16 cellular contexts compared by ENCODE assay signal in genomic region chr2:8176837-8177236, GRCh38.
A peak's percentile ranks its signal among the peaks of the same experiment; 100 is the strongest.
DNase-seq lines count a peak whose midpoint lies in the region; ATAC-seq and TF ChIP-seq lines count a peak whose summit lies in the region.
"Had no signal": no experiment of that assay in that cellular context is flagged by ENCODE, and none has a peak within 500 bp of the region (broad histone marks: within the 10 kb centered on the region; RNA-seq: fewer than 3 reads in every experiment).

No MANE protein-coding gene starts in this region.

- no peaks in the 10 kb centered on the region for H3K4me1 Mint-ChIP-seq in activated naive CD4-positive, alpha-beta T cell treated with anti-CD3 and anti-CD28 coated beads, Interleukin-2, amount 50 U/mL, for 24 hours
- no peaks in the 10 kb centered on the region for H3K4me1 Mint-ChIP-seq in effector memory CD8-positive, alpha-beta T cell (ENCODE audit: low read depth in 2 of 2)
- H3K4me1 Mint-ChIP-seq: CD4-positive, alpha-beta memory T cell had no signal

- peak overlapping the region; percentile 19 for H3K27ac Mint-ChIP-seq in activated naive CD4-positive, alpha-beta T cell treated with anti-CD3 and anti-CD28 coated beads, Interleukin-2, amount 50 U/mL, for 24 hours
- no peak overlapping the region for H3K27ac Mint-ChIP-seq in effector memory CD8-positive, alpha-beta T cell
- H3K27ac Mint-ChIP-seq: CD4-positive, alpha-beta memory T cell had no signal

- H3K4me1 ChIP-seq in upper lobe of left lung = no peaks in the 10 kb centered on the region

- TF ChIP-seq EP300 in upper lobe of left lung (IDR thresholded peaks at IDR 0.05) = no peak

- peaks cover 4% of the 10 kb centered on the region for H3K36me3 Mint-ChIP-seq in activated naive CD4-positive, alpha-beta T cell treated with anti-CD3 and anti-CD28 coated beads, Interleukin-2, amount 50 U/mL, for 24 hours
- H3K36me3 Mint-ChIP-seq in effector memory CD8-positive, alpha-beta T cell (ENCODE audit: insufficient read depth) = no peaks in the 10 kb centered on the region

- H3K27ac ChIP-seq in upper lobe of left lung = peak overlapping the region in 3 of 4 donors; percentile 17 to 44 (median 30)
- H3K27ac ChIP-seq: A549, HL-60 had no signal

- peaks cover 5% of the 10 kb centered on the region for H3K9me3 Mint-ChIP-seq in activated naive CD4-positive, alpha-beta T cell treated with anti-CD3 and anti-CD28 coated beads, Interleukin-2, amount 50 U/mL, for 24 hours
- no peaks in the 10 kb centered on the region for H3K9me3 Mint-ChIP-seq in effector memory CD8-positive, alpha-beta T cell

- no peak overlapping the region for H3K4me3 Mint-ChIP-seq in activated naive CD4-positive, alpha-beta T cell treated with anti-CD3 and anti-CD28 coated beads, Interleukin-2, amount 50 U/mL, for 24 hours
- no peak overlapping the region for H3K4me3 Mint-ChIP-seq in effector memory CD8-positive, alpha-beta T cell
- H3K4me3 Mint-ChIP-seq: CD4-positive, alpha-beta memory T cell had no signal

- H3K4me3 ChIP-seq in NB4 (ENCODE audit: low read depth, low read length) (no peak overlapping the region), upper lobe of left lung (no peak overlapping the region)
- H3K4me3 ChIP-seq: A549 had no signal

- ATAC-seq in effector memory CD8-positive, alpha-beta T cell (replicated peaks) = peak; percentile 17
- peak in 1 of 2 donors; percentile 73 for ATAC-seq in upper lobe of left lung (ENCODE audit: low FRiP score in 2 of 2)
- no peak for ATAC-seq in GM18867 (IDR thresholded peaks at IDR 0.05; ENCODE audit: unreplicated experiment)
- ATAC-seq: A549, HCT116, PC-3 had no signal

- H3K36me3 ChIP-seq in upper lobe of left lung = no peaks in the 10 kb centered on the region

- H3K27me3 ChIP-seq in upper lobe of left lung = no peaks in the 10 kb centered on the region

- H3K9me3 ChIP-seq in upper lobe of left lung = no peaks in the 10 kb centered on the region
- H3K9me3 ChIP-seq: A549 had no signal

- no peak for TF ChIP-seq CTCF in NB4 (IDR thresholded peaks at IDR 0.05; ENCODE audit: low read depth, low read length)
- TF ChIP-seq CTCF in upper lobe of left lung (IDR thresholded peaks at IDR 0.05) = no peak

- WGBS in upper lobe of left lung, 2 donors = 50 to 57% methylated on average over 2 of the region's 2 CpGs

- DNase-seq in activated naive CD4-positive, alpha-beta T cell treated with anti-CD3 and anti-CD28 coated beads, Interleukin-2, amount 50 U/mL, for 16 hours = no peak
- peak; percentile 17 for DNase-seq in NB4 (ENCODE audit: low read depth)
- no peak for DNase-seq in effector memory CD8-positive, alpha-beta T cell
- DNase-seq in upper lobe of left lung = no peak
- DNase-seq in NCI-H446 treated with DMSO at 0.1 percent for 48 hours (lab: John Stamatoyannopoulos, UW) = no peak
- DNase-seq: CD4-positive, alpha-beta memory T cell; DMS79; KG1; NCI-H187 treated with DMSO at 0.1 percent for 48 hours; NCI-H510A; PC-3 had no signal

- TF ChIP-seq POLR2A in NB4 (IDR thresholded peaks at IDR 0.05; ENCODE audit: extremely low read depth, insufficient read length) (no peak), upper lobe of left lung (IDR thresholded peaks at IDR 0.05) (no peak)

- peaks cover 3% of the 10 kb centered on the region for H3K27me3 Mint-ChIP-seq in activated naive CD4-positive, alpha-beta T cell treated with anti-CD3 and anti-CD28 coated beads, Interleukin-2, amount 50 U/mL, for 24 hours
- no peaks in the 10 kb centered on the region for H3K27me3 Mint-ChIP-seq in effector memory CD8-positive, alpha-beta T cell
